ENCODE assay signal across 11 cellular contexts in genomic region chr20:16378122-16378521, GRCh38.
"Had no signal": no experiment of that assay in that cellular context is flagged by ENCODE, and none has a peak within 500 bp of the region (broad histone marks: within the 10 kb centered on the region; RNA-seq: fewer than 3 reads in every experiment).

No MANE protein-coding gene starts in this region.

- H3K4me2 ChIP-seq: GM23338 had no signal

- H3K27ac Mint-ChIP-seq: GM23338, HFFc6 had no signal

- H2AFZ ChIP-seq: GM23248, GM23338 had no signal

- H3K9me3 ChIP-seq: HAP-1 had no signal

- DNase-seq: GM23248, GOT3, H7, H9, HCEC 1CT, HFFc6 had no signal

- H3K9ac ChIP-seq: GM23248 had no signal

- H3K4me3 Mint-ChIP-seq: GM23338, H9, HFFc6 had no signal

- H3K4me1 ChIP-seq: HAP-1 had no signal

- H3K4me3 ChIP-seq: GM23248, GM23338, HAP-1 had no signal

- H3K9me3 Mint-ChIP-seq: GM23338, H9 had no signal

- H3K27ac ChIP-seq: GM23248 had no signal

- FAIRE-seq: H1, H54 had no signal

- H3K4me1 Mint-ChIP-seq: GM23338, H9 had no signal

- ATAC-seq: GM23338, HCT116 had no signal

- H3K36me3 ChIP-seq: HAP-1 had no signal
